In the genomic region with DNA sequence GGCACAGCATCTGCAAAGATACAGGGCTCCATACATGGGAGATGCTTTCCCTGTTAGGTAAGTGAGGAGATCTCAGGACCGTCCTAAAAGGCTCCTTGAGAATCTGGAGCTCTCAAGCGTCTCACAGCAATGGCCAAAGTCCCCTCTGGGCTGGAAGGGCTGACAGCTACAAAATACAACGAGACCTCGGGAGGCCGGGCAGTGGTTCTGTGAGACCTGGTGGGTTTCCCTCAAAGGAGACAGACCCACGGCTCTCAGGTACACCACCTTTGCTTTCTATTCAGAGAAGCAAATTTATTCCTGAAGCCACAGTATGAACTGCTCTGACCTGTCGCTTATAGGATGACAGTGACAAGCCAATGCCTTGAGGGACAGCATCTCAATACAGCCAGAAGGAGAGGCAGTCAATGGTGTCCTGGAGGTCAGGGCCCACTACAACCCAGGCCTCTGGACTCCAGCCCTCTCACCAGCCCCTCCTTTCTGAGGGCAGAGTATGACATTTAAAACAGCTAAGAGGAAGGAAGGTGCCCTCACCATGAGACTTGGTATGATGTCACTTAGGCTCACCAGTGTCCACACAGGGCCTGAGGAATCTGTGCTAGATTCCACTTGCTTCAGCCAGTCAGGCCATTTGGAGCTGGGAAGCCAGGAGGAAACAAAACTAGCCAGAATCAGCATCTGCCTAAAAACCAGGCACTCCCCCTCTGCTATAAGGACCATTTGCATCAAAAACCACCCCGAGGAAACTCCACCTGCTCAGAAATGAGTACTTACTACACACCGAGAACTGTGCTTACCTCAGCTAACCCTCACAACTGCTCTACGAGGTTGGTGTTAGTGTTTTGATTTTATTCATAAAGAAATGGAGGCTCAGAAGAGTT, we compare ENCODE assay signal across 15 cellular contexts.
A peak's percentile ranks its signal among the peaks of the same experiment; 100 is the strongest.
DNase-seq lines count a peak whose midpoint lies in the region; ATAC-seq and TF ChIP-seq lines count a peak whose summit lies in the region.
"Had no signal": no experiment of that assay in that cellular context is flagged by ENCODE, and none has a peak within 500 bp of the region (broad histone marks: within the 10 kb centered on the region; RNA-seq: fewer than 3 reads in every experiment).

No MANE protein-coding gene starts in this region.

- POLR2A ChIA-PET in naive thymus-derived CD4-positive, alpha-beta T cell (lab: Charles Lee) = no interaction called here

- no peak for TF ChIP-seq POLR2A in suprapubic skin (IDR thresholded peaks at IDR 0.05)

- H3K27ac ChIP-seq in suprapubic skin (no peak overlapping the region), substantia nigra (ENCODE audit: low read depth, low read length, poor library complexity, severe bottlenecking) (no peak overlapping the region)
- no peak overlapping the region for H3K27ac ChIP-seq in naive thymus-derived CD4-positive, alpha-beta T cell (ENCODE audit: low read depth, low read length)
- H3K27ac ChIP-seq: left lung had no signal

- no peaks in the 10 kb centered on the region for H3K4me1 ChIP-seq in suprapubic skin
- H3K4me1 ChIP-seq in naive thymus-derived CD4-positive, alpha-beta T cell (ENCODE audit: control insufficient read depth in 2 of 2, insufficient read depth in 2 of 2, low read length in 2 of 2) = no peaks in the 10 kb centered on the region
- H3K4me1 ChIP-seq: left lung had no signal

- no peak overlapping the region for H3K4me3 ChIP-seq in suprapubic skin
- H3K4me3 ChIP-seq in naive thymus-derived CD4-positive, alpha-beta T cell (ENCODE audit: low read length) = no peak overlapping the region
- H3K4me3 ChIP-seq: left lung had no signal

- TF ChIP-seq CTCF in suprapubic skin (IDR thresholded peaks at IDR 0.05) = no peak

- H3K9me3 ChIP-seq in suprapubic skin = no peaks in the 10 kb centered on the region
- H3K9me3 ChIP-seq in naive thymus-derived CD4-positive, alpha-beta T cell (ENCODE audit: control insufficient read depth in 2 of 3, low read length in 3 of 3) = no peaks in the 10 kb centered on the region
- H3K9me3 ChIP-seq: left lung had no signal

- no peak overlapping the region for H3K4me3 Mint-ChIP-seq in naive thymus-derived CD4-positive, alpha-beta T cell
- H3K4me3 Mint-ChIP-seq: nephron had no signal

- no peaks in the 10 kb centered on the region for H3K36me3 ChIP-seq in suprapubic skin
- no peaks in the 10 kb centered on the region for H3K36me3 ChIP-seq in naive thymus-derived CD4-positive, alpha-beta T cell (ENCODE audit: control insufficient read depth in 2 of 3, insufficient read depth in 3 of 3, low read length in 3 of 3)
- H3K36me3 ChIP-seq: left lung had no signal

- H3K27ac Mint-ChIP-seq in naive thymus-derived CD4-positive, alpha-beta T cell = no peak overlapping the region
- H3K27ac Mint-ChIP-seq: nephron had no signal

- peak; percentile 8 for DNase-seq in stimulated activated CD4-positive, alpha-beta T cell treated with anti-CD3 and anti-CD28 coated beads, Interleukin-15, amount 100 ng/mL, for 24 hours
- DNase-seq in stimulated activated CD4-positive, alpha-beta T cell treated with anti-CD3 and anti-CD28 coated beads, Interleukin-2, amount 100 ng/mL, for 48 hours = no peak
- DNase-seq in suprapubic skin (ENCODE audit: low spot score in 2 of 2) = peak; percentile 48 to 62
- DNase-seq in DMS114 treated with DMSO at 0.1 percent for 48 hours (lab: John Stamatoyannopoulos, UW; ENCODE audit: unreplicated experiment) = no peak
- no peak for DNase-seq in substantia nigra (lab: John Stamatoyannopoulos, UW)
- DNase-seq in naive thymus-derived CD4-positive, alpha-beta T cell = no peak
- DNase-seq: cerebellar nuclear complex; left lung; NCI-H1436 treated with DMSO at 0.1 percent for 48 hours; NCI-H510A treated with DMSO at 0.1 percent for 48 hours; RPMI8226; stimulated activated CD4-positive, alpha-beta T cell treated with anti-CD3 and anti-CD28 coated beads, Interleukin-4, amount 100 ng/mL, for 4 hours had no signal

- no peak for TF ChIP-seq EP300 in suprapubic skin (IDR thresholded peaks at IDR 0.05)

- peaks cover 0 to 7% (median 3%) of the 10 kb centered on the region in 7 donors for H3K4me1 Mint-ChIP-seq in naive thymus-derived CD4-positive, alpha-beta T cell

- H3K36me3 Mint-ChIP-seq in naive thymus-derived CD4-positive, alpha-beta T cell = no peaks in the 10 kb centered on the region

- peaks cover 0 to 3% (median 0%) of the 10 kb centered on the region in 11 donors for H3K9me3 Mint-ChIP-seq in naive thymus-derived CD4-positive, alpha-beta T cell
- H3K9me3 Mint-ChIP-seq: nephron had no signal

- intact Hi-C loops in naive thymus-derived CD4-positive, alpha-beta T cell (cut with micrococcal nuclease) = no loop called here

- H3K27me3 ChIP-seq in suprapubic skin = no peaks in the 10 kb centered on the region
- no peaks in the 10 kb centered on the region for H3K27me3 ChIP-seq in naive thymus-derived CD4-positive, alpha-beta T cell (ENCODE audit: control insufficient read depth in 2 of 2, insufficient read depth in 2 of 2, low read length in 2 of 2)
- H3K27me3 ChIP-seq: left lung had no signal

- WGBS in suprapubic skin = 87% methylated on average over 10 of the region's 10 CpGs

- CTCF ChIA-PET in naive thymus-derived CD4-positive, alpha-beta T cell (lab: Charles Lee) = no interaction called here

- peaks cover 0 to 5% (median 0%) of the 10 kb centered on the region in 5 donors for H3K27me3 Mint-ChIP-seq in naive thymus-derived CD4-positive, alpha-beta T cell

- ATAC-seq in GM21619 (IDR thresholded peaks at IDR 0.05; ENCODE audit: unreplicated experiment) = peak; percentile 50
- ATAC-seq in HG03442 (IDR thresholded peaks at IDR 0.05; ENCODE audit: unreplicated experiment) = peak; percentile 69
- ATAC-seq in naive thymus-derived CD4-positive, alpha-beta T cell = no peak
- ATAC-seq: left lung had no signal

Comparison
In these comparisons a context has a peak if more than half of its experiments do, and no peak if none do; other contexts are left out.
1. DNase-seq: peak in stimulated activated CD4-positive, alpha-beta T cell treated with anti-CD3 and anti-CD28 coated beads, Interleukin-15, amount 100 ng/mL, for 24 hours (single experiment) and suprapubic skin (2 of 2); none in stimulated activated CD4-positive, alpha-beta T cell treated with anti-CD3 and anti-CD28 coated beads, Interleukin-2, amount 100 ng/mL, for 48 hours (0 of 2), DMS114 treated with DMSO at 0.1 percent for 48 hours (single experiment), substantia nigra (0 of 49) and naive thymus-derived CD4-positive, alpha-beta T cell (0 of 9).